In the genomic region with DNA sequence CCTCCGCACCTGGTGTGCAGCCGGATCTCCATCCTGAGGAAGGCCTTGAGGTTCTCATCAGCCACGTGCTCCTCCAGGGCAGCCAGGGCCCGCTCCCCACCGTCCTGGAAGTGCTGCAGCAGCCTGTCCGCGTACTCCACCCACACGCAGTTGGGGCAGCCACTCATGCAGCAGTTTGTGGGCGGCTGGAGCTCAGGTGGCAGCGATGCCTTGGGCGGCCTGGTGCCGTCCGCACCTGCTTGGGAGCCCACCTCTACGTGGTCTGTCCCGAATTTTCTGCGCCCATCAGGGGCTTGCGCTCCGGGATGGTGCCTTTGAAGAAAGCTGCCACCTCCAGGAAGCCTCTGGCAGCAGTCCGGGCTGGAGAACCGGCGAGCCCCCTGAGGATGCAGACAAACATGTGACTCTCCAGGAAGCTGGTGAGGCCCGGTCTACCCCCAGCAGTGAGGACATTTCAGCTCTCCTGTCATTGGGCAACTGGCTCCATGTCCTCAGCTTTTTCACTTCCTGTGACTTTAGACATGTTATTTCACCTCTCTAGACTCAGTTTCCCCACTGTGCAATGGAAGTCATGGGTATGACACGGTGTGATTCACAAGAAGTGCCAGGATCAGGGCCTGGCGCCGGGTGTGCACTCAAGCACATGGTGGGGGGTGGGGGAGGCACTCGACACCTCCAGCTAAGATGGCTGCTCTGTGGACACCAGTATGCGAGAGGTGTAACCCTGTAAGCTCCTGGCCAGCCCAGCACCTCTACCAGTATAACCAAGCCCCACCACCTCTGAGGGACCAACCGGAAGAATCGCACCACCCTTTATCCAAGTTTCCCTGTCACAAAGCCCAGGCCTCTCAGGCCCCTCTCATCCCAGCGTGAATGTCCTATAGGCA, we compare ENCODE assay signal across 8 cellular contexts. TPM values are rescaled to one million over a fixed set of nuclear protein-coding genes. Genes with fewer than 3 reads are reported as not detected.
DNase-seq lines count a peak whose midpoint lies in the region; ATAC-seq and TF ChIP-seq lines count a peak whose summit lies in the region.

No MANE protein-coding gene starts in this region.

- no peak for TF ChIP-seq CTCF in SK-N-SH (IDR thresholded peaks at IDR 0.05)
- no peak for TF ChIP-seq CTCF in body of pancreas (IDR thresholded peaks at IDR 0.05)

- H3K4me2 ChIP-seq in SK-N-SH: peak overlapping the region; percentile 92

- no peak for TF ChIP-seq RAD21 in SK-N-SH (IDR thresholded peaks at IDR 0.05; ENCODE audit: low read length)

- in situ Hi-C loops in G401 (cut with HindIII; ENCODE audit: low sequenced_read_pairs): no loop called here

- H4K20me1 ChIP-seq in SK-N-SH (ENCODE audit: insufficient read depth): no peaks in the 10 kb centered on the region

- no peak for TF ChIP-seq EP300 in SK-N-SH (IDR thresholded peaks at IDR 0.05; ENCODE audit: borderline replicate concordance in 1 of 2, low read depth in 1 of 2, low read length in 1 of 2)

- peak overlapping the region; percentile 74 to 96 for H3K4me3 ChIP-seq in SK-N-SH (ENCODE audit: low read depth in 2 of 2, low read length in 1 of 2)
- H3K4me3 ChIP-seq in body of pancreas: peak overlapping the region; percentile 75 to 80

- no peaks in the 10 kb centered on the region for H3K9me3 ChIP-seq in SK-N-SH
- H3K9me3 ChIP-seq in body of pancreas: no peaks in the 10 kb centered on the region

- peaks cover 61% of the 10 kb centered on the region for H3K79me2 ChIP-seq in SK-N-SH (ENCODE audit: insufficient read depth)

- CTCF ChIA-PET in SK-N-SH (lab: Yijun Ruan, JAX): interaction anchor here (0.7 to 2.9 kb wide), 6 partner anchors 10 to 63 kb away, joined by 3 to 12 read pairs (median 4); partner anchors contain the start of genes ARL16 and HGS

- H2AFZ ChIP-seq in SK-N-SH (ENCODE audit: low read depth): peak overlapping the region; percentile 63

- H3K36me3 ChIP-seq in SK-N-SH (replicated peaks in 1 of 2; ENCODE audit: control insufficient read depth in 1 of 2, insufficient read depth in 2 of 2, low read length in 1 of 2): peaks cover 18 to 30% of the 10 kb centered on the region in 2 experiments
- peaks cover 0 to 2% of the 10 kb centered on the region in 2 donors for H3K36me3 ChIP-seq in body of pancreas (replicated peaks in 1 of 2; ENCODE audit: insufficient read depth in 1 of 2, low read depth in 2 of 2)

- DNase-seq in G401 (ENCODE audit: low spot score) (peak; percentile 17), SK-N-SH (peak; percentile 79), body of pancreas (peak in 2 of 4 donors; percentile 16 to 17), left kidney (ENCODE audit: low read depth, low spot score) (peak; percentile 51), NCI-H226 (no peak), AG08395 (ENCODE audit: low spot score) (no peak)
- peak; percentile 41 to 70 (median 47) for DNase-seq in stimulated activated CD4-positive, alpha-beta T cell treated with anti-CD3 and anti-CD28 coated beads, TNF-alpha, amount 100 ng/mL, for 24 hours (ENCODE audit: low read depth in 3 of 3)

- ATAC-seq in HG02798 (IDR thresholded peaks at IDR 0.05; ENCODE audit: poor library complexity, unreplicated experiment) (peak; percentile 15), body of pancreas (peak; percentile 2)

- H3K27me3 ChIP-seq in SK-N-SH (ENCODE audit: insufficient read depth): no peaks in the 10 kb centered on the region
- no peaks in the 10 kb centered on the region for H3K27me3 ChIP-seq in body of pancreas

- POLR2A ChIA-PET in SK-N-SH (lab: Yijun Ruan, JAX): interaction anchor here (0.6 to 2.3 kb wide), 8 partner anchors 10 to 46 kb away, joined by 3 to 7 read pairs (median 4); partner anchors contain the start of genes NPLOC4 and TSPAN10

- peaks cover 18 to 22% of the 10 kb centered on the region in 2 experiments; a peak in 3 of 4 replicates for H3K4me1 ChIP-seq in SK-N-SH (ENCODE audit: control insufficient read depth in 1 of 2, insufficient read depth in 2 of 2, low read depth in 1 of 2, low read length in 1 of 2)
- peaks cover 27% of the 10 kb centered on the region for H3K4me1 ChIP-seq in body of pancreas

- H3F3A ChIP-seq in SK-N-SH (replicated peaks; ENCODE audit: insufficient read depth): peaks cover 7% of the 10 kb centered on the region

- H3K9ac ChIP-seq in SK-N-SH: peak overlapping the region; percentile 96

- intact Hi-C loops in body of pancreas (cut with DNase I): no loop called here

- 67% methylated on average over 30 of the region's 30 CpGs for WGBS in SK-N-SH (ENCODE audit: low lambda C conversion rate)
- 54 to 64% methylated on average over 18 to 29 of the region's 30 CpGs for WGBS in body of pancreas, 2 donors

- H3K27ac ChIP-seq in SK-N-SH (ENCODE audit: low read depth in 2 of 2, low read length in 1 of 2): peak overlapping the region; percentile 71 to 80
- H3K27ac ChIP-seq in body of pancreas: peak overlapping the region in 3 of 4 donors; percentile 63 to 88 (median 86)

- no peaks in the 10 kb centered on the region for H3K9me2 ChIP-seq in SK-N-SH

- no peak for TF ChIP-seq POLR2A in body of pancreas (IDR thresholded peaks at IDR 0.05)

TF ChIP-seq in SK-N-SH, 30 proteins besides CTCF, POLR2A, EP300 and RAD21:
- TF ChIP-seq MXI1 (IDR thresholded peaks at IDR 0.05; ENCODE audit: low read depth, low read length) (peak; percentile 86), YY1 (IDR thresholded peaks at IDR 0.05; ENCODE audit: low read depth) (peak; percentile 75), GABPA (IDR thresholded peaks at IDR 0.05; ENCODE audit: low read depth) (no peak), MAX (IDR thresholded peaks at IDR 0.05; ENCODE audit: low read depth) (peak; percentile 99), SIN3A (IDR thresholded peaks at IDR 0.05; ENCODE audit: borderline replicate concordance, low read depth, low read length) (0 out of 2 replicates have a peak, but pooled peaks have one; percentile 24), RCOR1 (IDR thresholded peaks at IDR 0.05; ENCODE audit: low read length) (no peak)
- TF ChIP-seq, protein P1, sequence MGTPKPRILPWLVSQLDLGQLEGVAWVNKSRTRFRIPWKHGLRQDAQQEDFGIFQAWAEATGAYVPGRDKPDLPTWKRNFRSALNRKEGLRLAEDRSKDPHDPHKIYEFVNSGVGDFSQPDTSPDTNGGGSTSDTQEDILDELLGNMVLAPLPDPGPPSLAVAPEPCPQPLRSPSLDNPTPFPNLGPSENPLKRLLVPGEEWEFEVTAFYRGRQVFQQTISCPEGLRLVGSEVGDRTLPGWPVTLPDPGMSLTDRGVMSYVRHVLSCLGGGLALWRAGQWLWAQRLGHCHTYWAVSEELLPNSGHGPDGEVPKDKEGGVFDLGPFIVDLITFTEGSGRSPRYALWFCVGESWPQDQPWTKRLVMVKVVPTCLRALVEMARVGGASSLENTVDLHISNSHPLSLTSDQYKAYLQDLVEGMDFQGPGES (IDR thresholded peaks at IDR 0.05; ENCODE audit: low read depth, low read length): no peak

RNA-seq across cellular contexts. Expression of gene OXLD1, which starts 1.0 kb away (rescaled TPM):
- 81.2 and 118 TPM in 2 replicates for total RNA-seq in G401 (2014; rRNA removed; shearing (Covaris generic))
- 103 and 124 TPM in 2 replicates for polyA plus RNA-seq in SK-N-SH (2012; rRNA removed)
- polyA plus RNA-seq in SK-N-SH (2012; cell fraction: cytosol; rRNA removed): 46.3 and 68.1 TPM in 2 replicates
- 278 and 326 TPM in 2 replicates for polyA plus RNA-seq in SK-N-SH (2012; cell fraction: nucleus; rRNA removed)
- 10 to 100 TPM; 18.1 to 23.3 TPM for total RNA-seq in body of pancreas

RNA-seq across cellular contexts. Expression of gene CCDC137, which starts 1.1 kb away (rescaled TPM):
- 32.0 and 35.8 TPM in 2 replicates for total RNA-seq in G401 (2014; rRNA removed; shearing (Covaris generic))
- polyA plus RNA-seq in SK-N-SH (2012; rRNA removed): 55.1 and 62.4 TPM in 2 replicates
- 50.3 and 52.9 TPM in 2 replicates for polyA plus RNA-seq in SK-N-SH (2012; cell fraction: cytosol; rRNA removed)
- polyA plus RNA-seq in SK-N-SH (2012; cell fraction: nucleus; rRNA removed): 72.5 and 89.0 TPM in 2 replicates
- total RNA-seq in body of pancreas: 10 to 100 TPM in 1 of 2 donors, 1 to 10 TPM in 1; 6.2 to 21.4 TPM

RNA-seq across cellular contexts. Expression of gene PDE6G, which starts 9.1 kb away (rescaled TPM):
- total RNA-seq in G401 (2014; rRNA removed; shearing (Covaris generic)): 0.80 TPM in 1 of 2 replicates, not detected in the other
- polyA plus RNA-seq in SK-N-SH (2012; rRNA removed): 4.4 and 5.0 TPM in 2 replicates
- 1.2 and 2.3 TPM in 2 replicates for polyA plus RNA-seq in SK-N-SH (2012; cell fraction: cytosol; rRNA removed)
- polyA plus RNA-seq in SK-N-SH (2012; cell fraction: nucleus; rRNA removed): 2.0 and 2.5 TPM in 2 replicates
- total RNA-seq in body of pancreas: not detected

RNA-seq across cellular contexts. Expression of gene ARL16, which starts 18.1 kb away (rescaled TPM):
- 64.2 and 77.4 TPM in 2 replicates for total RNA-seq in G401 (2014; rRNA removed; shearing (Covaris generic))
- 148 and 166 TPM in 2 replicates for polyA plus RNA-seq in SK-N-SH (2012; rRNA removed)
- 127 and 132 TPM in 2 replicates for polyA plus RNA-seq in SK-N-SH (2012; cell fraction: cytosol; rRNA removed)
- 281 and 480 TPM in 2 replicates for polyA plus RNA-seq in SK-N-SH (2012; cell fraction: nucleus; rRNA removed)
- 10 to 100 TPM; 22.8 to 47.1 TPM for total RNA-seq in body of pancreas

RNA-seq across cellular contexts. Expression of gene HGS, which starts 18.4 kb away (rescaled TPM):
- total RNA-seq in G401 (2014; rRNA removed; shearing (Covaris generic)): 85.0 and 88.7 TPM in 2 replicates
- 184 and 192 TPM in 2 replicates for polyA plus RNA-seq in SK-N-SH (2012; rRNA removed)
- 53.4 and 74.7 TPM in 2 replicates for polyA plus RNA-seq in SK-N-SH (2012; cell fraction: cytosol; rRNA removed)
- 726 and 951 TPM in 2 replicates for polyA plus RNA-seq in SK-N-SH (2012; cell fraction: nucleus; rRNA removed)
- 10 to 100 TPM; 60.7 to 66.9 TPM for total RNA-seq in body of pancreas

Comparison
In these comparisons a context has a peak if more than half of its experiments do, and no peak if none do; other contexts are left out.
1. DNase-seq: peak in G401 (single experiment), SK-N-SH (single experiment), left kidney (single experiment) and stimulated activated CD4-positive, alpha-beta T cell treated with anti-CD3 and anti-CD28 coated beads, TNF-alpha, amount 100 ng/mL, for 24 hours (3 of 3); none in NCI-H226 (single experiment) and AG08395 (single experiment).